ENCODE assay signal across 19 cellular contexts in the genomic region with DNA sequence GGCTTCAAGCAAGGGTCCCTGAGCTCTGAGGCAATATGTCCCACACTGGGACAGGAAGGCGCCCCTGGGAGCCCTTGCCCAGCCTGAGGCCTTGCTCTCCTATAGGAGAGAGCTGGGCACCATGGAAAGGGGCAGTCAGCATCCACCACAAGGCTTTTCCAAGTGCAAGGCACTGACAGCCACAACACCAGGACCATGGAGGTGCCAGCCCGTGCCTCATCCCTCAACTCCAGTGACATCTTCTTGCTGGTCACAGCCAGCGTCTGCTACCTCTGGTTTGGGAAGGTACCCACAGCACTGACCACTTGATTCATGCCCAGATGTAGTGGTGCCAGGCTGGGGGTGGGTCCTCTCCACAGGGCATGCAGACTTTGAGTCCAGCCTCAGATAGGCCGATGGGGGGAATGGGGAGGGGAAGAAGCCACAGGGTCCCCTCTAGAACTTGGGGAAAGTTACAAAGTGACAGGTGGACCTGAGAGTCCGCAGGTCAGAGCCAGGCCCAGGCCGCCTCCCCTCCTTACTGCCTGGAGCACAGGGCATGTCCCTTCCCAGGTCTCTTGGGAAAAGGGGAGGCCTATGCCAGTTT. TPM values are rescaled to one million over a fixed set of nuclear protein-coding genes. Genes with fewer than 3 reads are reported as not detected.
DNase-seq lines count a peak whose midpoint lies in the region; ATAC-seq and TF ChIP-seq lines count a peak whose summit lies in the region.
"Had no signal": no experiment of that assay in that cellular context is flagged by ENCODE, and none has a peak within 500 bp of the region (broad histone marks: within the 10 kb centered on the region; RNA-seq: fewer than 3 reads in every experiment).

No MANE protein-coding gene starts in this region.

- H3K4me1 ChIP-seq in right cardiac atrium (ENCODE audit: control insufficient read depth, insufficient read depth, low read length) (no peaks in the 10 kb centered on the region), colonic mucosa (peaks cover 31% of the 10 kb centered on the region), ovary (ENCODE audit: insufficient read depth) (peaks cover 7% of the 10 kb centered on the region), aorta (ENCODE audit: control insufficient read depth in 1 of 2, insufficient read depth in 2 of 2, low read length in 2 of 2) (no peaks in the 10 kb centered on the region)

- DNase-seq in right cardiac atrium (peak in 2 of 3 donors; percentile 14 to 50), left ventricle myocardium superior (no peak), colonic mucosa (no peak), ovary (peak in 3 of 5 donors; percentile 9 to 36 (median 23)), aorta (peak; percentile 33 to 61), NCI-H2171 treated with DMSO at 0.1 percent for 48 hours (lab: John Stamatoyannopoulos, UW) (no peak), SW 1271 (lab: John Stamatoyannopoulos, UW) (no peak)
- DNase-seq: DMS 273 treated with DMSO at 0.1 percent for 48 hours; natural killer cell; NCI-H1105; NCI-H2081 treated with DMSO at 0.1 percent for 48 hours; NK-92 treated with Interleukin-12 subunit alpha and Interleukin-12 subunit beta, amount 100 ng/mL, for 24 hours; stimulated activated naive B cell treated with anti-CD40 and anti-IgM and Interleukin-4, amounts not matched to agents 10 μg/mL and 1 μg/mL and 100 μg/mL, for 72 hours; T-helper 2 cell; thyroid gland had no signal

- H3K27ac ChIP-seq in right cardiac atrium (ENCODE audit: low read length) (no peak overlapping the region), colonic mucosa (peak overlapping the region; percentile 85), ovary (no peak overlapping the region), aorta (ENCODE audit: low read depth in 1 of 2, low read length in 2 of 2) (no peak overlapping the region)
- H3K27ac ChIP-seq: SJSA1, thyroid gland had no signal

- TF ChIP-seq POLR2A in ovary (IDR thresholded peaks at IDR 0.05): no peak

- no peak for TF ChIP-seq EP300 in ovary (IDR thresholded peaks at IDR 0.05)

- no peak overlapping the region for H3K4me3 ChIP-seq in right cardiac atrium (ENCODE audit: low read length)
- no peak overlapping the region for H3K4me3 ChIP-seq in colonic mucosa
- H3K4me3 ChIP-seq in ovary: no peak overlapping the region
- H3K4me3 ChIP-seq in aorta (ENCODE audit: low read length in 2 of 2): no peak overlapping the region
- H3K4me3 ChIP-seq: SJSA1, thyroid gland had no signal

- peak overlapping the region in 1 of 2 donors; percentile 85 for H3K9ac ChIP-seq in colonic mucosa (ENCODE audit: low read depth in 2 of 2, low read length in 2 of 2)

- no peaks in the 10 kb centered on the region for H3K9me3 ChIP-seq in right cardiac atrium (ENCODE audit: control insufficient read depth, low read length)
- H3K9me3 ChIP-seq in colonic mucosa: no peaks in the 10 kb centered on the region
- H3K9me3 ChIP-seq in ovary: no peaks in the 10 kb centered on the region
- H3K9me3 ChIP-seq in aorta (ENCODE audit: control insufficient read depth, low read length): no peaks in the 10 kb centered on the region
- H3K9me3 ChIP-seq: SJSA1, thyroid gland had no signal

- 98% methylated on average over 6 of the region's 6 CpGs for WGBS in right cardiac atrium
- 92 to 98% (median 94%) methylated on average over 6 of the region's 6 CpGs for WGBS in ovary, 3 donors
- WGBS in aorta, 2 donors: 90% methylated on average over 6 of the region's 6 CpGs

- H3K36me3 ChIP-seq in colonic mucosa (peaks cover 9% of the 10 kb centered on the region), ovary (no peaks in the 10 kb centered on the region), aorta (ENCODE audit: control insufficient read depth in 1 of 2, insufficient read depth in 2 of 2, low read length in 1 of 2) (no peaks in the 10 kb centered on the region)
- H3K36me3 ChIP-seq: SJSA1 had no signal

- intact Hi-C loops in right cardiac atrium (cut with DNase I): no loop called here
- intact Hi-C loops in left ventricle myocardium superior (cut with micrococcal nuclease): no loop called here
- intact Hi-C loops in colonic mucosa (cut with DNase I): no loop called here
- intact Hi-C loops in ovary (cut with DNase I): loop anchor here in 3 of 4 donors (2.0 to 10.0 kb wide), 3 partner anchors 132 to 148 kb away; a partner anchor contains a TSS
- intact Hi-C loops in aorta (cut with DNase I): no loop called here

- no peak for TF ChIP-seq CTCF in colonic mucosa (IDR thresholded peaks at IDR 0.05)
- TF ChIP-seq CTCF in ovary (IDR thresholded peaks at IDR 0.05): no peak

- ATAC-seq in right cardiac atrium (no peak), left ventricle myocardium superior (no peak), aorta (ENCODE audit: low FRiP score) (no peak), HG02571 (IDR thresholded peaks at IDR 0.05; ENCODE audit: unreplicated experiment) (no peak)
- ATAC-seq: natural killer cell; Panc1; stimulated activated naive B cell treated with anti-CD40 and anti-IgM and Interleukin-4, amounts not matched to agents 10 μg/mL and 1 μg/mL and 100 μg/mL, for 72 hours had no signal

- H3K27me3 ChIP-seq in right cardiac atrium (ENCODE audit: control insufficient read depth, insufficient read depth) (no peaks in the 10 kb centered on the region), colonic mucosa (no peaks in the 10 kb centered on the region), ovary (no peaks in the 10 kb centered on the region), aorta (ENCODE audit: control insufficient read depth in 1 of 2, insufficient read depth in 2 of 2, low read length in 1 of 2) (no peaks in the 10 kb centered on the region)
- H3K27me3 ChIP-seq: SJSA1, thyroid gland had no signal

RNA-seq across cellular contexts. Expression of a gene that starts 11.8 kb away (rescaled TPM):
- total RNA-seq in right cardiac atrium (1 to 10 TPM; 4.0 to 9.7 (median 8.8) TPM), left ventricle myocardium superior (2.7 TPM), colonic mucosa (100 to 1,000 TPM; 155 to 166 TPM), ovary (10 to 100 TPM in 2 of 7 donors, 1 to 10 TPM in 5; 5.2 to 13.2 (median 8.8) TPM), aorta (10 to 100 TPM in 1 of 2 donors, 1 to 10 TPM in 1; 3.9 to 10.9 TPM)
- polyA plus RNA-seq in right cardiac atrium (5.4 TPM), ovary (10 to 100 TPM in 1 of 2 donors, 1 to 10 TPM in 1; 4.8 to 12.3 TPM), aorta (10 to 100 TPM; 15.4 to 37.1 TPM)

RNA-seq across cellular contexts. Expression of a gene that starts 27.1 kb away (rescaled TPM):
- total RNA-seq in right cardiac atrium: 10 to 100 TPM; 12.1 to 17.7 (median 15.2) TPM
- 11.2 TPM for polyA plus RNA-seq in right cardiac atrium
- 6.9 TPM for total RNA-seq in left ventricle myocardium superior
- total RNA-seq in colonic mucosa: 10 to 100 TPM; 46.8 to 70.0 TPM
- total RNA-seq in ovary: 10 to 100 TPM; 12.3 to 62.3 (median 27.0) TPM
- polyA plus RNA-seq in ovary: 10 to 100 TPM; 21.2 to 30.0 TPM
- 10 to 100 TPM; 37.1 to 53.8 TPM for total RNA-seq in aorta
- polyA plus RNA-seq in aorta: 10 to 100 TPM; 30.8 to 59.7 TPM

RNA-seq across cellular contexts. Expression of a gene that starts 36.6 kb away (rescaled TPM):
- 1 to 10 TPM in 1 of 4 donors, under 1 TPM in 3; 0.23 to 1.0 (median 0.61) TPM for total RNA-seq in right cardiac atrium
- 0.48 TPM for polyA plus RNA-seq in right cardiac atrium
- total RNA-seq in left ventricle myocardium superior: 1.1 TPM
- total RNA-seq in colonic mucosa: under 1 TPM; 0.52 to 0.56 TPM
- total RNA-seq in ovary: 10 to 100 TPM in 1 of 7 donors, 1 to 10 TPM in 5, under 1 TPM in 1; 0.99 to 23.8 (median 3.7) TPM
- polyA plus RNA-seq in ovary: 1 to 10 TPM in 1 of 2 donors, under 1 TPM in 1; 0.93 to 1.5 TPM
- under 1 TPM; 0.26 to 0.69 TPM for total RNA-seq in aorta
- under 1 TPM; 0.25 to 0.59 TPM for polyA plus RNA-seq in aorta
- total RNA-seq: glomerular endothelial cell, SJSA1 had no signal

Comparison
In these comparisons a context has a peak if more than half of its experiments do, and no peak if none do; other contexts are left out.
1. DNase-seq: peak in right cardiac atrium (2 of 3), ovary (3 of 5) and aorta (2 of 2); none in left ventricle myocardium superior (single experiment), colonic mucosa (single experiment), NCI-H2171 treated with DMSO at 0.1 percent for 48 hours (single experiment) and SW 1271 (0 of 2).
2. RNA of a gene that starts 11.8 kb away (total RNA-seq): 155 to 166 TPM in colonic mucosa; 3.9 to 10.9 TPM in aorta, 4.0 to 9.7 TPM in right cardiac atrium, 5.2 to 13.2 TPM in ovary and 2.7 TPM in left ventricle myocardium superior (single experiment); every median in the first group is over 10 times any median in the second.
3. intact Hi-C loops: an anchor here in ovary (2.0 to 10.0 kb wide); none called in right cardiac atrium, left ventricle myocardium superior, colonic mucosa and aorta.